8 cellular contexts compared by ENCODE assay signal in the genomic region with DNA sequence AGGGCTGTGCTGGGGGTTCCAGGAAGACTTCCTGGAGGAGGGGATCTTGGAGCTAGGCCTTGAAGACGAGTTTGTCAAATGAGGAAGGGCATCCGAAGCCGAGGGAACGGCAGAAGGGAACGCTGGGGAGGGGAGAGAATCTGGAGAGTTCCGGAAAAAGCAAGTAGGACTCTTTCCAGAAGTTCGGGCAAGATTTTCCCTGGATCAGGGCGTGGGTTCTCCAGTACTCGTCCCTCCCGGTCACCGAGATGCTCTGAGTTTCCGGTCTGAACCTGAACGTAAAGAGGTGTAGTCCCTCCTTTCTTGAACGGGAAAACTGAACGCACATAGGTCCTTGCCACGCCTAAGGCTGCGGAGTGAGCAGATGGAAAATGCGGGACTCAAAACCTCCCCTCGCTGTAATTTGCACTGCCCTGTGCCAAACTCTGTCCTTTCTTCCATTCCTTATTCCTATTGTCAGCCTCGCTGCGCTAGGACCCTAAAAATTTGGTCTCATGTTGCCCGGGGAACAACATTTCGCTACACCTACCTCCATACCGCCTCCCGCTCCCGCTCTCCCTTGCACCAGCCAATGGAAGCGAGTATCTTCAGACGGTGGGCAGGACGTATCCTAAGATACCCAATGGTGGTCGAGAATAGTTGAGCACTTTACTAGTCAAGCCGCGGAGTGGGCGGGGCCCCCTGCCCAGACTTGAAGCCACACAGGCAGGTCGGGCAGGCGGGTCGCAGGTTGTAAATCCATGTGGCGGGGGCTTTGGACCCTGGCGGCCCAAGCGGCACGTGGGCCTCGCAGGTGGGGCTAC. TPM values are rescaled to one million over a fixed set of nuclear protein-coding genes. Genes with fewer than 3 reads are reported as not detected.
DNase-seq lines count a peak whose midpoint lies in the region; ATAC-seq, FAIRE-seq and TF ChIP-seq lines count a peak whose summit lies in the region.

A gene with protein sequence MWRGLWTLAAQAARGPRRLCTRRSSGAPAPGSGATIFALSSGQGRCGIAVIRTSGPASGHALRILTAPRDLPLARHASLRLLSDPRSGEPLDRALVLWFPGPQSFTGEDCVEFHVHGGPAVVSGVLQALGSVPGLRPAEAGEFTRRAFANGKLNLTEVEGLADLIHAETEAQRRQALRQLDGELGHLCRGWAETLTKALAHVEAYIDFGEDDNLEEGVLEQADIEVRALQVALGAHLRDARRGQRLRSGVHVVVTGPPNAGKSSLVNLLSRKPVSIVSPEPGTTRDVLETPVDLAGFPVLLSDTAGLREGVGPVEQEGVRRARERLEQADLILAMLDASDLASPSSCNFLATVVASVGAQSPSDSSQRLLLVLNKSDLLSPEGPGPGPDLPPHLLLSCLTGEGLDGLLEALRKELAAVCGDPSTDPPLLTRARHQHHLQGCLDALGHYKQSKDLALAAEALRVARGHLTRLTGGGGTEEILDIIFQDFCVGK (plus strand): TSS at position 682 of the 803 bp plus-strand sequence. CDS start 59 bp downstream, at position 741.

- H3K4me3 ChIP-seq in psoas muscle, result peak within 1 kb of the TSS; percentile 75

- WGBS in psoas muscle, 3 donors, result 0% methylated on average over 41 of the region's 41 CpGs

- no peak for TF ChIP-seq CTCF in psoas muscle (IDR thresholded peaks at IDR 0.05)

- ATAC-seq in GM18498 (IDR thresholded peaks at IDR 0.05; ENCODE audit: unreplicated experiment) (peak; percentile 80), HG02938 (IDR thresholded peaks at IDR 0.05; ENCODE audit: unreplicated experiment) (peak; percentile 77), left ventricle myocardium superior (peak; percentile 90), psoas muscle (peak; percentile 89 to 94 (median 91))

- DNase-seq in NCI-H187 (lab: John Stamatoyannopoulos, UW), result peak; percentile 79 to 91
- peak; percentile 92 to 99 (median 95) for DNase-seq in T-helper 2 cell
- DNase-seq in left ventricle myocardium superior, result peak; percentile 98
- peak; percentile 96 to 97 for DNase-seq in psoas muscle
- DNase-seq in urothelium cell line (ENCODE audit: low spot score), result peak; percentile 91

- H3K9me3 ChIP-seq in psoas muscle, result no peaks in the 10 kb centered on the region

- peaks cover 0 to 29% of the 10 kb centered on the region in 2 donors for H3K36me3 ChIP-seq in psoas muscle (ENCODE audit: insufficient read depth in 1 of 2, low read depth in 1 of 2)

- intact Hi-C loops in left ventricle myocardium superior (cut with micrococcal nuclease) (no loop called here), psoas muscle (cut with DNase I) (no loop called here)

- H3K27ac ChIP-seq in angular gyrus (ENCODE audit: low read depth, low read length), result peak within 1 kb of the TSS; percentile 86
- peak within 1 kb of the TSS; percentile 83 for H3K27ac ChIP-seq in psoas muscle

- peaks cover 24% of the 10 kb centered on the region for H3K4me1 ChIP-seq in psoas muscle

- FAIRE-seq in urothelium cell line (lab: Jason Lieb, UNC), result peak; percentile 78

- no peaks in the 10 kb centered on the region for H3K27me3 ChIP-seq in psoas muscle (ENCODE audit: insufficient read depth in 3 of 3, low read length in 2 of 3)

RNA-seq across cellular contexts. Expression of the gene that starts here (rescaled TPM):
- total RNA-seq in left ventricle myocardium superior, result 11.5 TPM
- 10 to 100 TPM in 3 of 4 donors, 1 to 10 TPM in 1; 9.6 to 11.0 (median 10.5) TPM for total RNA-seq in psoas muscle
- polyA plus RNA-seq in psoas muscle, result 10 to 100 TPM in 1 of 3 donors, 1 to 10 TPM in 2; 6.2 to 16.5 (median 8.8) TPM

Comparison
In these comparisons a context has a peak if more than half of its experiments do, and no peak if none do; other contexts are left out.
1. Peak in every context shown above with its lines: DNase-seq, ATAC-seq, H3K4me3 ChIP-seq and H3K27ac ChIP-seq.